1 cellular context compared by ENCODE assay signal in genomic region chr1:232599178-232600041, GRCh38.
A peak's percentile ranks its signal among the peaks of the same experiment; 100 is the strongest.
TF ChIP-seq lines count a peak whose summit lies in the region.

No MANE protein-coding gene starts in this region.

TF ChIP-seq in HEK293, 187 proteins besides CTCF, POLR2A, EP300 and RAD21 (continued from another document):
- TF ChIP-seq ZNF121 (tag by site-specific recombination; IDR thresholded peaks at IDR 0.05), result no peak
- no peak for TF ChIP-seq ZNF426 (tag by site-specific recombination; IDR thresholded peaks at IDR 0.05)
- TF ChIP-seq TSHZ1 (tag by site-specific recombination; IDR thresholded peaks at IDR 0.05; ENCODE audit: borderline replicate concordance), result peak; percentile 80; the same call in 1 of the 2 replicates
- TF ChIP-seq INSM2 (tag by site-specific recombination; IDR thresholded peaks at IDR 0.05), result peak; percentile 62
- TF ChIP-seq ZNF843 (tag by site-specific recombination; IDR thresholded peaks at IDR 0.05), result peak; percentile 89
- 0 out of 2 replicates have a peak, but pooled peaks have one; percentile 13 for TF ChIP-seq IKZF3 (tag by site-specific recombination; IDR thresholded peaks at IDR 0.05)
- peak; percentile 60; the same call in 1 of the 2 replicates for TF ChIP-seq ZNF518A (tag by site-specific recombination; conservative IDR thresholded peaks at IDR 0.05; ENCODE audit: low read depth)
- TF ChIP-seq ZNF214 (tag by site-specific recombination; IDR thresholded peaks at IDR 0.05; ENCODE audit: borderline replicate concordance), result no peak
- peak; percentile 56 for TF ChIP-seq PRDM6 (tag by site-specific recombination; IDR thresholded peaks at IDR 0.05)
- TF ChIP-seq GLIS2 (tag by site-specific recombination; IDR thresholded peaks at IDR 0.05), result 0 out of 2 replicates have a peak, but pooled peaks have one; percentile 18
- no peak for TF ChIP-seq ZNF140 (tag by site-specific recombination; IDR thresholded peaks at IDR 0.05)
- TF ChIP-seq BCL11A (tag by site-specific recombination; IDR thresholded peaks at IDR 0.05; ENCODE audit: low read depth), result no peak
- TF ChIP-seq ZNF112 (tag by site-specific recombination; IDR thresholded peaks at IDR 0.05), result no peak
- peak; percentile 56 for TF ChIP-seq ZBTB20 (tag by site-specific recombination; IDR thresholded peaks at IDR 0.05)
- TF ChIP-seq ZNF133 (tag by site-specific recombination; IDR thresholded peaks at IDR 0.05), result 0 out of 2 replicates have a peak, but pooled peaks have one; percentile 23
- TF ChIP-seq ZBTB7A (tag by site-specific recombination; IDR thresholded peaks at IDR 0.05; ENCODE audit: low read depth), result no peak
- no peak for TF ChIP-seq ZNF292 (tag by site-specific recombination; IDR thresholded peaks at IDR 0.05; ENCODE audit: borderline replicate concordance, low read depth)
- TF ChIP-seq ZNF239 (tag by site-specific recombination; IDR thresholded peaks at IDR 0.05), result no peak
- peak; percentile 99 for TF ChIP-seq OSR2 (tag by site-specific recombination; IDR thresholded peaks at IDR 0.05)
- no peak for TF ChIP-seq ZNF544 (tag by site-specific recombination; IDR thresholded peaks at IDR 0.05)
- TF ChIP-seq ZNF341 (tag by site-specific recombination; IDR thresholded peaks at IDR 0.05; ENCODE audit: low read depth), result no peak
- TF ChIP-seq ZBTB21 (tag by site-specific recombination; IDR thresholded peaks at IDR 0.05), result peak; percentile 47; the same call in 1 of the 2 replicates
- peak; percentile 68 for TF ChIP-seq EGR2 (tag by site-specific recombination; IDR thresholded peaks at IDR 0.05; ENCODE audit: low read depth)
- no peak; the same call in 1 of the 2 replicates for TF ChIP-seq KLF7 (tag by site-specific recombination; IDR thresholded peaks at IDR 0.05; ENCODE audit: borderline replicate concordance)
- TF ChIP-seq ZNF280D (tag by site-specific recombination; IDR thresholded peaks at IDR 0.05), result no peak
- peak; percentile 45; the same call in 1 of the 2 replicates for TF ChIP-seq YY1 (tag by site-specific recombination; IDR thresholded peaks at IDR 0.05)
TF ChIP-seq in HEK293: peak in this region for 65.
